Comparison of ENCODE assay signal across 25 cellular contexts in the genomic region with DNA sequence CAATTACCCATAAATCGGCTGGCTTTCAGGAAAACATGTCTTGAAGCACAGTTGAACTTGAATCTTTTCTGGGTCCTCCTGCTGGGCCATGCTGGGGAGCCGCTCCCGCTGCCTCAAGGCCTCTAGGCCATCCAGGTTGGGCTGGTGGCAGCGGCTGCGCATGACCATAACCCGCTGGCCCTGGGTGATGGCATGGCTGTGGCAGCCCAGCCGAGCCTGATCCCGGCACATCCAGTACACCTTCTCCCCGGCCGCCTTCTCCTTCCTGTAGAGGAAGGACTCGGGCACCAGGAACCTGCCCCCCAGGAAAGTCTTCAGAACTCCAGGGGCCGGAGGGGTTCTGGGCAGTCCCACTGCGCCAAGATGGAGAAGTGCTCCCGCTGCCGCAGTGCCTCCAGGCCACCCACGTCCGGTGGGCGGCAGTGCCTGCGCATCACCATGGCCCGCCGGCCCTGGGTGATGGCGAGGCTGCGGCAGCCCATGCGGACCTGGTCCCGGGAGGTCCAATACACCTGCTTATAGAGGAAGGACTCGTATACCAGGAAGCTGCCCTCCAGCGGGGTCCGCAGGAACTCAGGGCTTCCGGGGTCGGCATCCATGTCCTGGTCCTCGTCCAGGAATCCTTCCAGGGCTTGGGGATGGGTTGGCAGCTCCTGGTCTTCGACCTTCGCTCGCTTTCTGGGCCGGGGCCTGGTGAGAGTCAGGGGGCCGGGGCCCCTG.
DNase-seq lines count a peak whose midpoint lies in the region; FAIRE-seq and TF ChIP-seq lines count a peak whose summit lies in the region.
"Had no signal": no experiment of that assay in that cellular context is flagged by ENCODE, and none has a peak within 500 bp of the region (broad histone marks: within the 10 kb centered on the region; RNA-seq: fewer than 3 reads in every experiment).

No MANE protein-coding gene starts in this region.

- H2BK120ac ChIP-seq in neuronal stem cell (ENCODE audit: low read depth, low read length), result no peak overlapping the region

- no peak overlapping the region for H3K27ac ChIP-seq in neuronal stem cell (replicated peaks; ENCODE audit: low read length)
- no peak overlapping the region for H3K27ac ChIP-seq in testis
- H3K27ac ChIP-seq: BLaER1 treated with 17β-estradiol and CSF1 and Interleukin-3, amounts not matched to agents 10 nM and 100 nM had no signal

- no peak for FAIRE-seq in D721Med (lab: Jason Lieb, UNC)
- FAIRE-seq: GM12892, GM18507, HTR-8/SVneo had no signal

- intact Hi-C loops in testis (cut with DNase I; ENCODE audit: low total_unique reads), result no loop called here

- H3K36me3 ChIP-seq in BE2C (no peaks in the 10 kb centered on the region), neuronal stem cell (replicated peaks in 1 of 2; ENCODE audit: control insufficient read depth in 2 of 2, insufficient read depth in 2 of 2, low read length in 2 of 2) (no peaks in the 10 kb centered on the region), testis (ENCODE audit: low read depth, missing control alignments) (no peaks in the 10 kb centered on the region)
- H3K36me3 ChIP-seq: BLaER1 treated with 17β-estradiol and CSF1 and Interleukin-3, amounts not matched to agents 10 nM and 100 nM; HAP-1 had no signal

- no peak overlapping the region for H3K4me2 ChIP-seq in neuronal stem cell (ENCODE audit: insufficient read depth, low read length, poor library complexity, severe bottlenecking)
- H3K4me2 ChIP-seq: BLaER1 treated with 17β-estradiol and CSF1 and Interleukin-3, amounts not matched to agents 10 nM and 100 nM; GM23338 had no signal

- no peak overlapping the region for H2AK5ac ChIP-seq in neuronal stem cell (ENCODE audit: low read depth, low read length)

- H3K9me3 ChIP-seq in BE2C, result no peaks in the 10 kb centered on the region
- H3K9me3 ChIP-seq in neuronal stem cell (replicated peaks in 1 of 2; ENCODE audit: control insufficient read depth in 2 of 2, insufficient read depth in 1 of 2, low read depth in 1 of 2, low read length in 2 of 2), result no peaks in the 10 kb centered on the region
- no peaks in the 10 kb centered on the region for H3K9me3 ChIP-seq in testis
- H3K9me3 ChIP-seq: HAP-1 had no signal

- H2AFZ ChIP-seq in neuronal stem cell (ENCODE audit: low read length), result peak overlapping the region; percentile 17
- H2AFZ ChIP-seq: GM23338 had no signal

- DNase-seq in BE2C (peak; percentile 19), GM13976 (ENCODE audit: low spot score) (peak; percentile 18), neuronal stem cell (ENCODE audit: low spot score) (no peak), testis (no peak), mucosa of gallbladder (ENCODE audit: low spot score) (no peak), D721Med (ENCODE audit: insufficient read length, low spot score) (no peak)
- DNase-seq in activated CD4-positive, CD25-positive, alpha-beta regulatory T cell (lab: John Stamatoyannopoulos, UW), result no peak
- DNase-seq: CD4-positive, alpha-beta T cell; EL; GDM1; HFFc6; KBM-7; MV-4-11; NCI-H1105; NCI-H1436 treated with DMSO at 0.1 percent for 48 hours; NCI-H2029; NCI-H446; NCI-H524 treated with DMSO at 0.1 percent for 48 hours; NCI-H774 had no signal

- TF ChIP-seq POLR2A in testis (IDR thresholded peaks at IDR 0.05), result no peak

- no CpG with 5 or more reads among the region's 36 CpGs for WGBS in neuronal stem cell (ENCODE audit: extremely low coverage in 2 of 2, insufficient read length in 2 of 2, insufficient replicate concordance in 1 of 2), 2 donors
- 55 to 79% methylated on average over 11 to 36 of the region's 36 CpGs for WGBS in testis, 2 donors

- peak overlapping the region; percentile 10 for H2BK12ac ChIP-seq in neuronal stem cell (ENCODE audit: low read length)

- no peak overlapping the region for H3K4me3 ChIP-seq in BE2C (ENCODE audit: low read depth, low read length)
- no peak overlapping the region for H3K4me3 ChIP-seq in neuronal stem cell (ENCODE audit: low read length in 2 of 2)
- peak overlapping the region; percentile 12 to 15 for H3K4me3 ChIP-seq in testis
- H3K4me3 ChIP-seq: BLaER1 treated with 17β-estradiol and CSF1 and Interleukin-3, amounts not matched to agents 10 nM and 100 nM; GM23338; HAP-1 had no signal

- H3K27me3 ChIP-seq in BE2C, result peaks cover 5% of the 10 kb centered on the region; the same call in 1 of the 2 replicates
- H3K27me3 ChIP-seq in neuronal stem cell (ENCODE audit: control insufficient read depth in 3 of 3, insufficient read depth in 3 of 3, low read depth in 1 of 3, low read length in 3 of 3), result no peaks in the 10 kb centered on the region
- H3K27me3 ChIP-seq in testis, result no peaks in the 10 kb centered on the region
- H3K27me3 ChIP-seq: BLaER1 treated with 17β-estradiol and CSF1 and Interleukin-3, amounts not matched to agents 10 nM and 100 nM had no signal

- no peak overlapping the region for H2BK5ac ChIP-seq in neuronal stem cell (ENCODE audit: low read length)

- no peak overlapping the region for H3K18ac ChIP-seq in neuronal stem cell (ENCODE audit: low read length)

- TF ChIP-seq CTCF in BE2C (IDR thresholded peaks at IDR 0.05; ENCODE audit: low read depth, low read length) (no peak), GM13976 (IDR thresholded peaks at IDR 0.05; ENCODE audit: borderline replicate concordance, control extremely low read depth, extremely low read depth, insufficient read depth, missing control alignments) (no peak), testis (IDR thresholded peaks at IDR 0.05) (no peak), D721Med (IDR thresholded peaks at IDR 0.05; ENCODE audit: insufficient read depth, missing control alignments) (no peak)

- peaks cover 3% of the 10 kb centered on the region for H3K79me1 ChIP-seq in neuronal stem cell (ENCODE audit: low read depth, low read length)

- H3K4me1 ChIP-seq in BE2C, result no peaks in the 10 kb centered on the region
- H3K4me1 ChIP-seq in neuronal stem cell (ENCODE audit: control insufficient read depth in 2 of 2, insufficient read depth in 1 of 2, low read depth in 1 of 2, low read length in 2 of 2), result no peaks in the 10 kb centered on the region
- no peaks in the 10 kb centered on the region for H3K4me1 ChIP-seq in testis
- H3K4me1 ChIP-seq: BLaER1 treated with 17β-estradiol and CSF1 and Interleukin-3, amounts not matched to agents 10 nM and 100 nM; HAP-1 had no signal

- in situ Hi-C loops in GM13976 (cut with MboI; ENCODE audit: low sequenced_read_pairs, unreplicated experiment), result no loop called here

- peak overlapping the region; percentile 17 for H4K8ac ChIP-seq in neuronal stem cell (ENCODE audit: low read depth, low read length)

- peak overlapping the region; percentile 21 for H3K9ac ChIP-seq in neuronal stem cell (ENCODE audit: low read depth, low read length, poor library complexity)
- H3K9ac ChIP-seq: BLaER1 treated with 17β-estradiol and CSF1 and Interleukin-3, amounts not matched to agents 10 nM and 100 nM had no signal

- peak overlapping the region; percentile 82 for H3K14ac ChIP-seq in neuronal stem cell (ENCODE audit: low read length)

- peak overlapping the region; percentile 49 for H2BK15ac ChIP-seq in neuronal stem cell (ENCODE audit: low read length)

- peak overlapping the region; percentile 65 for H3K23ac ChIP-seq in neuronal stem cell (ENCODE audit: low read depth, low read length, poor library complexity)

- H4K91ac ChIP-seq in neuronal stem cell (ENCODE audit: low read depth, low read length, poor library complexity), result no peak overlapping the region

- no peak overlapping the region for H3K4ac ChIP-seq in neuronal stem cell (ENCODE audit: low read length)

Comparison
In these comparisons a context has a peak if more than half of its experiments do, and no peak if none do; other contexts are left out.
1. DNase-seq: peak in BE2C (single experiment) and GM13976 (single experiment); none in neuronal stem cell (single experiment), testis (single experiment), mucosa of gallbladder (single experiment), activated CD4-positive, CD25-positive, alpha-beta regulatory T cell (0 of 4) and D721Med (single experiment).
2. H3K4me3 ChIP-seq: peak in testis (2 of 2); none in BE2C (single experiment) and neuronal stem cell (0 of 2).